6 cellular contexts compared by ENCODE assay signal in the genomic region with DNA sequence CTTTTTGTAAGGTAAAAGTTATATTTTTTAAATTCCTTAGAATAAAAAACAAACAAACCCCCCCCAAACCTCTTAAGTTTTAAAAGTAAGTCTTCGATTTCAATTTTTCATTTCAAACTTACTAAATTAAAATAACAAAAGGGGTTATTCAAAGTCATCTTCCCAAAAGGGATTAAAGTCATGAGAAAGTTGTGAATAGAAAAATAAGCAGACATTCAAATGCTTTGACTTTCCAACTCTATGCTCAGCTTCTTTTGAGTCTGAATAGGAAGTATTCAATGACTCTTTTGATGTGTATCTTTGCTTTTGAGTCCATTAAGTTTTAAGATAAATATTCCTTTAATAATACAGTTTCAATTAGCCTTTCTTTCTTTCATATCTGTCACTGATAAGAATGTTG.
"Had no signal": no experiment of that assay in that cellular context is flagged by ENCODE, and none has a peak within 500 bp of the region (broad histone marks: within the 10 kb centered on the region; RNA-seq: fewer than 3 reads in every experiment).

No MANE protein-coding gene starts in this region.

- FAIRE-seq: HepG2, HTR-8/SVneo, K562 had no signal

- DNase-seq: IMR-90, KBM-7 had no signal

- H3K27ac ChIP-seq: HL-60 had no signal

- H3K4me3 ChIP-seq: K562 had no signal
